Comparison of ENCODE assay signal across 16 cellular contexts in the genomic region with DNA sequence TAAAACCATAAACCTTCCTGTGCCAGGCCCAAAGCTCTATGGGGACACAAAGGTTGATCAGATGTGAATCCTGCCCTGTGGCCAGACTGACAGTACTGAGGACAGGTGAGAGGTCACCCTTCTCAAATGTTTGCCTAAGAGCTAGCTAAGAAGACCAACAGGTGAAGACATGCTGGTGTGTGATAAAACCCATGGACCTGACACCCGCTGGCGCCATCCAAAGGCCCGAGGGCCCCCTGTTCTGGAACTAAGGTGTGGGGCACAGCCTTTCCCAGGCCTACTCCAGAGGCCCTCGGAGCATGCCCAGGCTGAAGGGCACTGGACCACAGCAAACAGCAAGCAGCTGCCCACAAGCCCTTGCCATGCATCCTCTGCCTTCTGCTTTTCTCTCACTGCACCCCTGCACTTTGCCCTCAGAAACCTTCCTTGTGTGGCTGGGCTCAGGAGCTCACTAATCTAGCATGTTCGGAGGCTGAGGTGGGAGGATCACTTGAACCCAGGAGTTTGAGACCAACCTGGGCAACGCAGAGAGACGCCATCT. TPM values are rescaled to one million over a fixed set of nuclear protein-coding genes. Genes with fewer than 3 reads are reported as not detected.
DNase-seq lines count a peak whose midpoint lies in the region; ATAC-seq and TF ChIP-seq lines count a peak whose summit lies in the region.
"Had no signal": no experiment of that assay in that cellular context is flagged by ENCODE, and none has a peak within 500 bp of the region (broad histone marks: within the 10 kb centered on the region; RNA-seq: fewer than 3 reads in every experiment).

No MANE protein-coding gene starts in this region.

- CTCF ChIA-PET in A673 (lab: Charles Lee): no interaction called here

- H3K36me3 ChIP-seq in hepatocyte (replicated peaks; ENCODE audit: insufficient read depth, low read depth) (no peaks in the 10 kb centered on the region), mucosa of descending colon (ENCODE audit: low read depth) (no peaks in the 10 kb centered on the region), aorta (ENCODE audit: control insufficient read depth in 1 of 2, insufficient read depth in 2 of 2, low read length in 1 of 2) (no peaks in the 10 kb centered on the region), mesendoderm (ENCODE audit: control insufficient read depth, insufficient read depth, low read length) (peaks cover 3% of the 10 kb centered on the region), A673 (ENCODE audit: insufficient read depth, low read length, poor library complexity, severe bottlenecking) (peaks cover 6% of the 10 kb centered on the region)

- H3K4me3 ChIP-seq in hepatocyte: no peak overlapping the region
- H3K4me3 ChIP-seq in mucosa of descending colon: no peak overlapping the region
- H3K4me3 ChIP-seq in aorta (ENCODE audit: low read length in 2 of 2): no peak overlapping the region
- no peak overlapping the region for H3K4me3 ChIP-seq in mesendoderm (ENCODE audit: low read length)
- H3K4me3 ChIP-seq in A673 (ENCODE audit: low read depth, low read length, poor library complexity, severe bottlenecking): no peak overlapping the region
- H3K4me3 ChIP-seq: BLaER1 treated with 17β-estradiol and CSF1 and Interleukin-3, amounts not matched to agents 10 nM and 100 nM had no signal

- no peak overlapping the region for H3K9ac ChIP-seq in mesendoderm (ENCODE audit: low read length)

- no peak for DNase-seq in activated naive CD4-positive, alpha-beta T cell treated with anti-CD3 and anti-CD28 coated beads, Interleukin-2, amount 50 U/mL, for 72 hours (ENCODE audit: low spot score in 2 of 2)
- DNase-seq in activated naive CD4-positive, alpha-beta T cell (lab: John Stamatoyannopoulos, UW): no peak
- DNase-seq in hepatocyte (ENCODE audit: low spot score): no peak
- peak in 2 of 3 donors; percentile 47 to 56 for DNase-seq in mucosa of descending colon
- DNase-seq in aorta: peak; percentile 26 to 56
- DNase-seq in mesendoderm: no peak
- DNase-seq in A673 (ENCODE audit: low spot score): no peak
- no peak for DNase-seq in GM20000 (ENCODE audit: low spot score)
- DNase-seq: 8988T; NCI-H1436 treated with DMSO at 0.1 percent for 48 hours; NCI-H2081; NCI-H2227 treated with DMSO at 0.1 percent for 48 hours; NCI-H526; NK-92 treated with Interleukin-12 subunit alpha and Interleukin-12 subunit beta, amount 100 ng/mL, for 24 hours; SHP77 had no signal

- no peaks in the 10 kb centered on the region for H3K36me3 Mint-ChIP-seq in activated naive CD4-positive, alpha-beta T cell treated with anti-CD3 and anti-CD28 coated beads, Interleukin-2, amount 50 U/mL, for 72 hours

- H2BK5ac ChIP-seq in mesendoderm (ENCODE audit: low read length): no peak overlapping the region

- H2AFZ ChIP-seq in hepatocyte: no peak overlapping the region

- 88% methylated on average over 7 of the region's 7 CpGs for WGBS in hepatocyte (ENCODE audit: low lambda C conversion rate, missing lambda C conversion rate)
- WGBS in aorta, 2 donors: 95% methylated on average over 7 of the region's 7 CpGs
- no CpG with 5 or more reads among the region's 7 CpGs for WGBS in mesendoderm (ENCODE audit: extremely low coverage, insufficient coverage, low lambda C conversion rate)

- no peak overlapping the region for H2AK5ac ChIP-seq in mesendoderm (ENCODE audit: low read length)

- no peak overlapping the region for H3K4me2 ChIP-seq in hepatocyte
- no peak overlapping the region for H3K4me2 ChIP-seq in mesendoderm (ENCODE audit: low read length)

- H3K9me2 ChIP-seq in hepatocyte (replicated peaks; ENCODE audit: insufficient read depth): no peaks in the 10 kb centered on the region

- ATAC-seq in activated naive CD4-positive, alpha-beta T cell treated with anti-CD3 and anti-CD28 coated beads, Interleukin-2, amount 50 U/mL, for 72 hours: no peak
- ATAC-seq in mucosa of descending colon (peak; percentile 7), aorta (ENCODE audit: low FRiP score) (no peak)

- no peak overlapping the region for H2BK15ac ChIP-seq in mesendoderm (replicated peaks; ENCODE audit: low read depth)

- peak overlapping the region; percentile 31 for H3K27ac ChIP-seq in hepatocyte
- no peak overlapping the region for H3K27ac ChIP-seq in aorta (ENCODE audit: low read depth in 1 of 2, low read length in 2 of 2)
- no peak overlapping the region for H3K27ac ChIP-seq in mesendoderm (ENCODE audit: low read depth, low read length)
- H3K27ac ChIP-seq in A673 (ENCODE audit: low read depth, low read length, poor library complexity, severe bottlenecking): no peak overlapping the region
- H3K27ac ChIP-seq: BLaER1 treated with 17β-estradiol and CSF1 and Interleukin-3, amounts not matched to agents 10 nM and 100 nM had no signal

- intact Hi-C loops in mucosa of descending colon (cut with DNase I, micrococcal nuclease): no loop called here
- intact Hi-C loops in aorta (cut with DNase I): no loop called here
- intact Hi-C loops in A673 (cut with micrococcal nuclease; ENCODE audit: unreplicated experiment): no loop called here

- TF ChIP-seq CTCF in hepatocyte (IDR thresholded peaks at IDR 0.05; ENCODE audit: poor library complexity) (no peak), mucosa of descending colon (IDR thresholded peaks at IDR 0.05) (no peak), A673 (conservative IDR thresholded peaks at IDR 0.05; ENCODE audit: low read depth, low read length) (no peak), GM20000 (IDR thresholded peaks at IDR 0.05; ENCODE audit: extremely low read depth, missing control alignments) (no peak)

- peak overlapping the region; percentile 14 to 87 for H3K27ac Mint-ChIP-seq in activated naive CD4-positive, alpha-beta T cell treated with anti-CD3 and anti-CD28 coated beads, Interleukin-2, amount 50 U/mL, for 72 hours

- H3K4me1 ChIP-seq in hepatocyte (ENCODE audit: insufficient read depth): peaks cover 25% of the 10 kb centered on the region
- peaks cover 43% of the 10 kb centered on the region for H3K4me1 ChIP-seq in mucosa of descending colon (ENCODE audit: low read depth)
- no peaks in the 10 kb centered on the region for H3K4me1 ChIP-seq in aorta (ENCODE audit: control insufficient read depth in 1 of 2, insufficient read depth in 2 of 2, low read length in 2 of 2)
- H3K4me1 ChIP-seq in mesendoderm (ENCODE audit: control insufficient read depth, low read depth, low read length): no peaks in the 10 kb centered on the region
- H3K4me1 ChIP-seq in A673 (ENCODE audit: insufficient read depth, low read length, poor library complexity, severe bottlenecking): no peaks in the 10 kb centered on the region

- BruUV-seq in A673 (replicated peaks; lab: Mats Ljungman, UMichigan): no TSS peak

- no peak overlapping the region for H4K8ac ChIP-seq in mesendoderm (ENCODE audit: low read depth, low read length)

- H3K56ac ChIP-seq in mesendoderm (ENCODE audit: low read length): no peak overlapping the region

- H3K23ac ChIP-seq in mesendoderm (ENCODE audit: low read length): no peak overlapping the region

- H4K5ac ChIP-seq in mesendoderm (ENCODE audit: low read length): no peak overlapping the region

- no peak overlapping the region for H2BK120ac ChIP-seq in mesendoderm (ENCODE audit: low read depth, low read length)

- H3K79me2 ChIP-seq in hepatocyte: no peaks in the 10 kb centered on the region
- H3K79me2 ChIP-seq in mesendoderm (ENCODE audit: control insufficient read depth, insufficient read depth, low read length): no peaks in the 10 kb centered on the region

- H3K9me3 Mint-ChIP-seq in activated naive CD4-positive, alpha-beta T cell treated with anti-CD3 and anti-CD28 coated beads, Interleukin-2, amount 50 U/mL, for 72 hours: no peaks in the 10 kb centered on the region

- no peaks in the 10 kb centered on the region for H3K9me3 ChIP-seq in hepatocyte (ENCODE audit: low read depth)
- H3K9me3 ChIP-seq in mucosa of descending colon: no peaks in the 10 kb centered on the region
- H3K9me3 ChIP-seq in aorta (ENCODE audit: control insufficient read depth, low read length): no peaks in the 10 kb centered on the region
- no peaks in the 10 kb centered on the region for H3K9me3 ChIP-seq in A673 (ENCODE audit: low read depth, low read length, poor library complexity, severe bottlenecking)
- H3K9me3 ChIP-seq: BLaER1 treated with 17β-estradiol and CSF1 and Interleukin-3, amounts not matched to agents 10 nM and 100 nM had no signal

- no peaks in the 10 kb centered on the region for H4K20me1 ChIP-seq in hepatocyte (ENCODE audit: insufficient read depth, poor library complexity, severe bottlenecking)
- H4K20me1 ChIP-seq: BLaER1 treated with 17β-estradiol and CSF1 and Interleukin-3, amounts not matched to agents 10 nM and 100 nM had no signal

- H3K27me3 ChIP-seq in hepatocyte (no peaks in the 10 kb centered on the region), aorta (ENCODE audit: control insufficient read depth in 1 of 2, insufficient read depth in 2 of 2, low read length in 1 of 2) (no peaks in the 10 kb centered on the region), mesendoderm (ENCODE audit: insufficient read depth, low read length, poor library complexity) (no peaks in the 10 kb centered on the region), A673 (replicated peaks; ENCODE audit: insufficient read depth, low read depth, low read length, poor library complexity) (no peaks in the 10 kb centered on the region)
- H3K27me3 ChIP-seq: BLaER1 treated with 17β-estradiol and CSF1 and Interleukin-3, amounts not matched to agents 10 nM and 100 nM had no signal

- H3K18ac ChIP-seq in mesendoderm (ENCODE audit: low read length): no peak overlapping the region

- POLR2A ChIA-PET in A673 (lab: Charles Lee; ENCODE audit: low non-redundant PET): no interaction called here

- H3K4ac ChIP-seq in mesendoderm (ENCODE audit: low read depth, low read length): no peak overlapping the region

- no peaks in the 10 kb centered on the region for H3K79me1 ChIP-seq in mesendoderm (ENCODE audit: low read length)

RNA-seq across cellular contexts. Expression of a gene that starts 5.2 kb away (rescaled TPM):
- 1 to 10 TPM; 6.9 to 8.3 TPM for total RNA-seq in activated naive CD4-positive, alpha-beta T cell treated with anti-CD3 and anti-CD28 coated beads, Interleukin-2, amount 50 U/mL, for 72 hours
- total RNA-seq in hepatocyte (0.88 and 7.8 TPM in 2 replicates), mucosa of descending colon (10 to 100 TPM in 2 of 3 donors, 1 to 10 TPM in 1; 7.9 to 16.8 (median 12.5) TPM), aorta (1 to 10 TPM; 3.5 to 7.2 TPM), A673 (2021) (8.5 and 10.0 TPM in 2 replicates)
- polyA plus RNA-seq in hepatocyte (10.6 and 16.6 TPM in 2 replicates), aorta (10 to 100 TPM in 1 of 2 donors, 1 to 10 TPM in 1; 3.9 to 24.0 TPM)
- polyA plus RNA-seq in mesendoderm (2013, experiment 1 of 2): 6.2 TPM
- polyA plus RNA-seq in mesendoderm (2013, experiment 2 of 2): 6.2 TPM

RNA-seq across cellular contexts. Expression of a gene that starts 16.4 kb away (rescaled TPM):
- 10 to 100 TPM; 13.4 to 20.5 TPM for total RNA-seq in activated naive CD4-positive, alpha-beta T cell treated with anti-CD3 and anti-CD28 coated beads, Interleukin-2, amount 50 U/mL, for 72 hours
- total RNA-seq in hepatocyte (13.3 and 22.8 TPM in 2 replicates), mucosa of descending colon (10 to 100 TPM; 16.1 to 36.4 (median 23.1) TPM), aorta (10 to 100 TPM in 1 of 2 donors, 1 to 10 TPM in 1; 8.9 to 15.1 TPM), A673 (2021) (13.3 and 16.2 TPM in 2 replicates)
- polyA plus RNA-seq in hepatocyte (29.4 and 29.9 TPM in 2 replicates), aorta (10 to 100 TPM; 18.8 to 19.7 TPM)
- 16.1 TPM for polyA plus RNA-seq in mesendoderm (2013, experiment 1 of 2)
- polyA plus RNA-seq in mesendoderm (2013, experiment 2 of 2): 15.1 TPM

RNA-seq across cellular contexts. Expression of a gene that starts 16.5 kb away (rescaled TPM):
- 10 to 100 TPM; 31.3 to 42.1 TPM for total RNA-seq in activated naive CD4-positive, alpha-beta T cell treated with anti-CD3 and anti-CD28 coated beads, Interleukin-2, amount 50 U/mL, for 72 hours
- total RNA-seq in hepatocyte (89.5 and 93.6 TPM in 2 replicates), mucosa of descending colon (100 to 1,000 TPM; 128 to 272 (median 154) TPM), aorta (10 to 100 TPM; 41.5 to 48.8 TPM), A673 (2021) (35.0 and 39.5 TPM in 2 replicates)
- polyA plus RNA-seq in hepatocyte (35.5 and 36.0 TPM in 2 replicates), aorta (10 to 100 TPM; 14.6 to 16.2 TPM)
- polyA plus RNA-seq in mesendoderm (2013, experiment 1 of 2): 11.1 TPM
- polyA plus RNA-seq in mesendoderm (2013, experiment 2 of 2): 10.8 TPM

RNA-seq across cellular contexts. Expression of a gene that starts 31.7 kb away (rescaled TPM):
- 1 to 10 TPM in 1 of 2 donors, under 1 TPM in 1; 0.34 to 1.5 TPM for total RNA-seq in activated naive CD4-positive, alpha-beta T cell treated with anti-CD3 and anti-CD28 coated beads, Interleukin-2, amount 50 U/mL, for 72 hours
- total RNA-seq in hepatocyte: 0.48 and 2.7 TPM in 2 replicates
- 2.0 and 4.6 TPM in 2 replicates for polyA plus RNA-seq in hepatocyte
- 10 to 100 TPM; 13.3 to 22.6 (median 16.3) TPM for total RNA-seq in mucosa of descending colon
- under 1 TPM; 0.16 to 0.21 TPM for total RNA-seq in aorta
- 10 to 100 TPM in 1 of 2 donors, under 1 TPM in 1; 0.10 to 12.5 TPM for polyA plus RNA-seq in aorta
- polyA plus RNA-seq in mesendoderm (2013, experiment 1 of 2): 0.14 TPM
- 0.11 TPM for polyA plus RNA-seq in mesendoderm (2013, experiment 2 of 2)
- total RNA-seq in A673 (2021): 0.15 and 0.21 TPM in 2 replicates

RNA-seq across cellular contexts. Expression of a gene that starts 54.6 kb away (rescaled TPM):
- 10 to 100 TPM; 13.3 to 20.6 TPM for total RNA-seq in activated naive CD4-positive, alpha-beta T cell treated with anti-CD3 and anti-CD28 coated beads, Interleukin-2, amount 50 U/mL, for 72 hours
- total RNA-seq in hepatocyte (3.0 and 6.1 TPM in 2 replicates), mucosa of descending colon (10 to 100 TPM in 1 of 3 donors, 1 to 10 TPM in 2; 5.2 to 13.6 (median 5.5) TPM), aorta (10 to 100 TPM in 1 of 2 donors, 1 to 10 TPM in 1; 5.5 to 12.2 TPM), A673 (2021) (34.4 and 35.6 TPM in 2 replicates)
- polyA plus RNA-seq in hepatocyte (9.7 and 11.0 TPM in 2 replicates), aorta (10 to 100 TPM in 1 of 2 donors, 1 to 10 TPM in 1; 1.0 to 21.6 TPM)
- polyA plus RNA-seq in mesendoderm (2013, experiment 1 of 2): 2.5 TPM
- polyA plus RNA-seq in mesendoderm (2013, experiment 2 of 2): 2.7 TPM

Comparison
In these comparisons a context has a peak if more than half of its experiments do, and no peak if none do; other contexts are left out.
1. DNase-seq: peak in mucosa of descending colon (2 of 3) and aorta (2 of 2); none in activated naive CD4-positive, alpha-beta T cell treated with anti-CD3 and anti-CD28 coated beads, Interleukin-2, amount 50 U/mL, for 72 hours (0 of 2), activated naive CD4-positive, alpha-beta T cell (0 of 4), hepatocyte (single experiment), mesendoderm (single experiment), A673 (single experiment) and GM20000 (single experiment).